ENCODE assay signal across 3 cellular contexts in the genomic region with DNA sequence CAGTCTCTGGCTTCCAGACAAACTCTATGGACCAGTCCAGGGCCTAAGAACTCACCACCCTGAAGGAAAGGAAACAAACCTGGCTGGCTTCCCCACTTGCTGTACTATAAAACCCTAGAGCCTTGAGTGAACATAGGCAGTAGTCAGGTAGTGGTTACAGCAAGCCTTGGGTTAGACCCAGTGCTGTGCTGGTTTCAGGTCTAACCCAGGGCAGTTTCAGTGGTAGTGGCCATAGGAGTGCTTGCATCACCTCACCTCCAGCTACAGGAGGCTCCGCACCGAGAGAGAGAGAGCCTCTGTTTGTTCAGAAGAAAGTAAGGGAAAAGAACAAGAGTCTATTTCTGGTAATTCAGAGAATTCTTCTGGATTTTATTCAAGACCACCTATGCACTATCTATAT.
"Had no signal": no experiment of that assay in that cellular context is flagged by ENCODE, and none has a peak within 500 bp of the region (broad histone marks: within the 10 kb centered on the region; RNA-seq: fewer than 3 reads in every experiment).

No MANE protein-coding gene starts in this region.

- DNase-seq: GDM1, GF-D8 had no signal

- ATAC-seq: GM12878 had no signal

- H3K4me3 ChIP-seq: GM12878 had no signal
